Comparison of ENCODE assay signal across 8 cellular contexts in the genomic region with DNA sequence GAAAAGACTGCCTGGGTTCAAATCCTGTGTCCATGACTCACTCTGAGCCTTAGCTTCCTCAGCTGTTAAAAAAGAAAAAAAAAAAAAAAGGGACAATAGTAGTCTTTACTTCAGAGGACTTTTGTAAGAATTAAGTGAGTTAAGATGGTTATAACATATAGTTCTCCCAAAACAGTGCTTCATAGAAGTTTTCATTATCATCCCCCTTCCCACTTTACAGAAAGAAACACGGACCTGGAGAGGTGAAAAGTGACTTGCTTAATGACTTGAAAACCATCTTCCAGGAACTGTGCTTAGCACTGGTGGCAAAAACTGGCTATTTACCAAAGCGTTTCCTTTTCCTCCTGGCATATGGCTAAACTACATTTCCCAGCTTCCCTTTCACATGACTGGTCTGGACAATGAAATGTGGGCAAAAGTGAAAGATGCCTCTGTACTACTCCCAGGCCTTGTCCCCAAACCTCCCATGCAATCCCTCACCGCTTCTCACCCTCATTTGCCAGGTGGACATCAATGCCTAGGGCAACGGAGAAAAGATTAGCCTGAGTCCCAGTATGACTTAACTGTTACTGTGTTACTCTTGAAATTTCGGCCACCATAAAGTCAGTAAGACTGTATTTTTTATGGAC. TPM values are rescaled to one million over a fixed set of nuclear protein-coding genes. Genes with fewer than 3 reads are reported as not detected.
DNase-seq lines count a peak whose midpoint lies in the region; ATAC-seq, FAIRE-seq and TF ChIP-seq lines count a peak whose summit lies in the region.
"Not testable (repeated sequence)": the region's sequence is repeated elsewhere in the genome, so short reads cannot be mapped to it uniquely, and the experiment has no call there.

No MANE protein-coding gene starts in this region.

- not testable (repeated sequence) for H2BK120ac ChIP-seq in IMR-90 (ENCODE audit: low read depth, low read length)

- H3K27me3 ChIP-seq in IMR-90 (ENCODE audit: control insufficient read depth, insufficient read depth, low read length); endothelial cell of umbilical vein (ENCODE audit: control insufficient read depth in 2 of 2, insufficient read depth in 2 of 2, low read length in 2 of 2); right lobe of liver: not testable (repeated sequence)

- not testable (repeated sequence) for H2BK15ac ChIP-seq in IMR-90 (ENCODE audit: low read depth, low read length)

- H3K14ac ChIP-seq in IMR-90 (replicated peaks; ENCODE audit: low read depth, low read length), result not testable (repeated sequence)

- not testable (repeated sequence) for H3K27ac Mint-ChIP-seq in T-helper 17 cell; stimulated activated naive B cell treated with anti-CD40 and anti-IgM and Interleukin-4, amounts not matched to agents 10 μg/mL and 1 μg/mL and 100 μg/mL, for 72 hours

- not testable (repeated sequence) for H3K56ac ChIP-seq in IMR-90 (ENCODE audit: extremely low read depth, insufficient read depth, low read length)

- peaks cover 51% of the 10 kb centered on the region for H4K20me1 ChIP-seq in IMR-90 (ENCODE audit: insufficient read depth, low read length)
- not testable (repeated sequence) for H4K20me1 ChIP-seq in endothelial cell of umbilical vein (replicated peaks; ENCODE audit: control insufficient read depth, extremely low read depth, insufficient read depth, low read length)

- in situ Hi-C loops in IMR-90 (cut with MboI; ENCODE audit: low sequenced_read_pairs), result not testable (repeated sequence)

- H3K18ac ChIP-seq in IMR-90 (ENCODE audit: low read depth, low read length), result not testable (repeated sequence)

- H3K23ac ChIP-seq in IMR-90 (ENCODE audit: low read depth, low read length), result not testable (repeated sequence)

- not testable (repeated sequence) for H3K36me3 ChIP-seq in IMR-90 (ENCODE audit: control insufficient read depth, insufficient read depth, low read length); endothelial cell of umbilical vein (ENCODE audit: control insufficient read depth in 2 of 2, extremely low read depth in 1 of 2, insufficient read depth in 2 of 2, low read length in 2 of 2); right lobe of liver

- intact Hi-C loops in IMR-90 (cut with micrococcal nuclease); endothelial cell of umbilical vein (cut with micrococcal nuclease); left ventricle myocardium superior (cut with micrococcal nuclease); right lobe of liver (cut with DNase I): not testable (repeated sequence)

- H4K91ac ChIP-seq in IMR-90 (ENCODE audit: insufficient read depth, low read depth, low read length), result not testable (repeated sequence)

- H2AFZ ChIP-seq in IMR-90 (replicated peaks; ENCODE audit: low read length, poor library complexity); endothelial cell of umbilical vein (ENCODE audit: low read depth, low read length): not testable (repeated sequence)

- TF ChIP-seq RAD21 in A549 (conservative IDR thresholded peaks at IDR 0.05 in 1 of 2, IDR thresholded peaks at IDR 0.05 in 1 of 2); IMR-90 (IDR thresholded peaks at IDR 0.05; ENCODE audit: low read length): not testable (repeated sequence)

- not testable (repeated sequence) for H2AK9ac ChIP-seq in IMR-90 (replicated peaks; ENCODE audit: low read depth, low read length, poor library complexity)

- H3K9me3 ChIP-seq in A549; IMR-90 (ENCODE audit: control insufficient read depth, insufficient read depth, low read length); T-helper 17 cell (ENCODE audit: control insufficient read depth, low read length, poor library complexity, severe bottlenecking); endothelial cell of umbilical vein (replicated peaks; ENCODE audit: control insufficient read depth, insufficient read depth, low read length); right lobe of liver: not testable (repeated sequence)

- H3K4me1 Mint-ChIP-seq in T-helper 17 cell, result not testable (repeated sequence)
- H3K4me1 Mint-ChIP-seq in stimulated activated naive B cell treated with anti-CD40 and anti-IgM and Interleukin-4, amounts not matched to agents 10 μg/mL and 1 μg/mL and 100 μg/mL, for 72 hours, result peaks cover 10 to 25% of the 10 kb centered on the region in 2 donors

- not testable (repeated sequence) for H3K4me3 Mint-ChIP-seq in T-helper 17 cell; stimulated activated naive B cell treated with anti-CD40 and anti-IgM and Interleukin-4, amounts not matched to agents 10 μg/mL and 1 μg/mL and 100 μg/mL, for 72 hours

- dilution Hi-C loops in IMR-90 (cut with HindIII; ENCODE audit: low sequenced_read_pairs, unreplicated experiment); endothelial cell of umbilical vein (cut with MboI; ENCODE audit: extremely low pct_ligation_motif_present, low sequenced_read_pairs): not testable (repeated sequence)

- not testable (repeated sequence) for H4K5ac ChIP-seq in IMR-90 (ENCODE audit: low read depth, low read length)

- H2BK5ac ChIP-seq in IMR-90 (ENCODE audit: low read depth, low read length, poor library complexity, severe bottlenecking), result not testable (repeated sequence)

- POLR2A ChIA-PET in A549 (lab: Yijun Ruan, JAX); IMR-90 (lab: Charles Lee; ENCODE audit: unreplicated experiment); endothelial cell of umbilical vein (lab: Charles Lee): not testable (repeated sequence)

- not testable (repeated sequence) for H4K8ac ChIP-seq in IMR-90 (ENCODE audit: low read depth in 2 of 2, low read length in 2 of 2)

- H3K36me3 Mint-ChIP-seq in T-helper 17 cell (ENCODE audit: low read depth); stimulated activated naive B cell treated with anti-CD40 and anti-IgM and Interleukin-4, amounts not matched to agents 10 μg/mL and 1 μg/mL and 100 μg/mL, for 72 hours: not testable (repeated sequence)

- not testable (repeated sequence) for BruUV-seq in IMR-90 (replicated peaks; lab: Mats Ljungman, UMichigan); endothelial cell of umbilical vein (replicated peaks; lab: Mats Ljungman, UMichigan)

- not testable (repeated sequence) for H3K4ac ChIP-seq in IMR-90 (ENCODE audit: low read depth, low read length)

- not testable (repeated sequence) for H3K9me1 ChIP-seq in IMR-90 (ENCODE audit: insufficient read depth, low read length); endothelial cell of umbilical vein (replicated peaks; ENCODE audit: control insufficient read depth, extremely low read depth, insufficient read depth, low read length)

- TF ChIP-seq POLR2A in A549 (IDR thresholded peaks at IDR 0.05; ENCODE audit: low read length); IMR-90 (IDR thresholded peaks at IDR 0.05; ENCODE audit: low read depth, low read length); endothelial cell of umbilical vein (IDR thresholded peaks at IDR 0.05; ENCODE audit: low read depth, low read length); right lobe of liver (IDR thresholded peaks at IDR 0.05): not testable (repeated sequence)

- not testable (repeated sequence) for H3K27ac ChIP-seq in A549; IMR-90 (ENCODE audit: insufficient read depth, low read length); endothelial cell of umbilical vein (ENCODE audit: insufficient read depth, low read depth, low read length); right lobe of liver

- H3K9me3 Mint-ChIP-seq in stimulated activated naive B cell treated with anti-CD40 and anti-IgM and Interleukin-4, amounts not matched to agents 10 μg/mL and 1 μg/mL and 100 μg/mL, for 72 hours, result not testable (repeated sequence)

- peak; percentile 25 to 68; a peak in 4 of 6 replicates for ATAC-seq in A549
- ATAC-seq in IMR-90 (ENCODE audit: low read depth), result not testable (repeated sequence)
- peak; percentile 18 for ATAC-seq in T-helper 17 cell
- ATAC-seq in left ventricle myocardium superior, result peak; percentile 46
- peak; percentile 65 to 75 (median 68) for ATAC-seq in right lobe of liver
- peak; percentile 76 for ATAC-seq in omental fat pad (ENCODE audit: low FRiP score)
- peak; percentile 27 to 31 for ATAC-seq in stimulated activated naive B cell treated with anti-CD40 and anti-IgM and Interleukin-4, amounts not matched to agents 10 μg/mL and 1 μg/mL and 100 μg/mL, for 72 hours (replicated peaks)

- H3K4me1 ChIP-seq in A549, result peaks cover 34% of the 10 kb centered on the region
- H3K4me1 ChIP-seq in IMR-90 (ENCODE audit: control insufficient read depth, insufficient read depth, low read length); endothelial cell of umbilical vein (ENCODE audit: control insufficient read depth, extremely low read depth, insufficient read depth, low read length); right lobe of liver: not testable (repeated sequence)

- H3K4me2 ChIP-seq in A549; IMR-90 (ENCODE audit: low read depth, low read length); endothelial cell of umbilical vein (ENCODE audit: insufficient read depth, low read length): not testable (repeated sequence)

- H3K79me2 ChIP-seq in endothelial cell of umbilical vein (ENCODE audit: control insufficient read depth, insufficient read depth, low read length), result peaks cover 56% of the 10 kb centered on the region

- peaks cover 8 to 18% of the 10 kb centered on the region in 2 experiments for H3K79me1 ChIP-seq in IMR-90 (ENCODE audit: low read depth in 1 of 2, low read length in 2 of 2)

- not testable (repeated sequence) for H3K27me3 Mint-ChIP-seq in T-helper 17 cell; stimulated activated naive B cell treated with anti-CD40 and anti-IgM and Interleukin-4, amounts not matched to agents 10 μg/mL and 1 μg/mL and 100 μg/mL, for 72 hours

- CTCF ChIA-PET in A549 (lab: Yijun Ruan, JAX); endothelial cell of umbilical vein (lab: Charles Lee): not testable (repeated sequence)
- CTCF ChIA-PET in IMR-90 (lab: Yijun Ruan, JAX), result interaction anchor here (0.6 kb wide), 1 partner anchor 16 kb away, joined by 3 read pairs; no protein-coding TSS in a partner anchor

- WGBS in A549 (ENCODE audit: missing lambda C conversion rate), result 35% methylated on average over 5 of the region's 5 CpGs
- 60% methylated on average over 1 of the region's 5 CpGs; no CpG with 5 or more reads in 1 of the 2 experiments for WGBS in IMR-90 (ENCODE audit: extremely low coverage in 2 of 2, insufficient read length in 1 of 2), 2 experiments
- WGBS in right lobe of liver (ENCODE audit: insufficient coverage, low coverage, low lambda C conversion rate, missing lambda C conversion rate), result 39% methylated on average over 5 of the region's 5 CpGs

- not testable (repeated sequence) for H3K9ac ChIP-seq in IMR-90 (ENCODE audit: low read depth, low read length); endothelial cell of umbilical vein (replicated peaks; ENCODE audit: extremely low read depth, insufficient read depth, low read length)

- H2AK5ac ChIP-seq in IMR-90 (ENCODE audit: low read depth, low read length), result 0 out of 2 replicates have a peak overlapping the region, but pooled peaks have one; percentile 8

- peak; percentile 83 for FAIRE-seq in A549 (lab: Jason Lieb, UNC)
- peak; percentile 72 for FAIRE-seq in endothelial cell of umbilical vein (lab: Jason Lieb, UNC)

- not testable (repeated sequence) for TF ChIP-seq EP300 in A549 (IDR thresholded peaks at IDR 0.05)

- TF ChIP-seq CTCF in A549 (IDR thresholded peaks at IDR 0.05); IMR-90 (conservative IDR thresholded peaks at IDR 0.05; ENCODE audit: low read depth, low read length); endothelial cell of umbilical vein (IDR thresholded peaks at IDR 0.05; ENCODE audit: extremely low read depth in 1 of 2, insufficient read depth in 1 of 2, low read depth in 1 of 2, low read length in 2 of 2); right lobe of liver (IDR thresholded peaks at IDR 0.05); omental fat pad (IDR thresholded peaks at IDR 0.05): not testable (repeated sequence)

- not testable (repeated sequence) for H2BK20ac ChIP-seq in IMR-90 (ENCODE audit: low read depth, low read length)

- H3K4me3 ChIP-seq in A549; IMR-90 (ENCODE audit: insufficient read depth, low read depth, low read length); endothelial cell of umbilical vein (replicated peaks in 1 of 3; ENCODE audit: insufficient read depth in 1 of 3, low read depth in 1 of 3, low read length in 3 of 3); right lobe of liver: not testable (repeated sequence)

- not testable (repeated sequence) for DNase-seq in A549 (ENCODE audit: low read depth in 1 of 2, low spot score in 1 of 2); IMR-90; T-helper 17 cell; endothelial cell of umbilical vein (ENCODE audit: low read depth, low spot score); left ventricle myocardium superior; right lobe of liver; omental fat pad (ENCODE audit: low spot score); stimulated activated naive B cell treated with anti-CD40 and anti-IgM and Interleukin-4, amounts not matched to agents 10 μg/mL and 1 μg/mL and 100 μg/mL, for 72 hours

RNA-seq across cellular contexts. Expression of gene KMT2C, which starts 49.6 kb away (rescaled TPM):
- polyA plus RNA-seq in A549 (2011; rRNA removed), result 13.1 and 17.7 TPM in 2 replicates
- polyA plus RNA-seq in A549 (2012; cell fraction: cytosol; rRNA removed), result 3.4 and 3.9 TPM in 2 replicates
- polyA plus RNA-seq in A549 (2012; cell fraction: nucleus; rRNA removed), result 5.8 and 9.5 TPM in 2 replicates
- 4.2 to 4.5 TPM (median 4.5 TPM) in 3 replicates for polyA plus RNA-seq in A549 (2017; fragmentation: RNase III; extraction: RNeasy Plus Mini Kit Qiagen cat#74134 plus additional on column Dnase treatment)
- polyA minus RNA-seq in A549 (2011; rRNA and poly(A)+ RNA removed), result 47.6 and 50.4 TPM in 2 replicates
- total RNA-seq in IMR-90 (2012; rRNA removed), result 23.3 and 24.4 TPM in 2 replicates
- polyA plus RNA-seq in IMR-90 (2012; rRNA removed), result 7.3 and 8.0 TPM in 2 replicates
- 2.7 and 3.6 TPM in 2 replicates for polyA plus RNA-seq in IMR-90 (2012; cell fraction: cytosol; rRNA removed)
- polyA plus RNA-seq in IMR-90 (2012; cell fraction: nucleus; rRNA removed; ENCODE audit: low replicate concordance), result 6.6 and 24.9 TPM in 2 replicates
- total RNA-seq in T-helper 17 cell, result 100 to 1,000 TPM; 151 to 154 TPM
- total RNA-seq in endothelial cell of umbilical vein, result 51.9 and 53.7 TPM in 2 replicates
- 6.9 and 8.0 TPM in 2 replicates for polyA plus RNA-seq in endothelial cell of umbilical vein
- 8.0 TPM in 2 replicates for polyA plus RNA-seq in endothelial cell of umbilical vein (2011; cell fraction: cytosol; rRNA removed)
- polyA plus RNA-seq in endothelial cell of umbilical vein (2011; cell fraction: nucleus; rRNA removed), result 38.0 and 41.7 TPM in 2 replicates
- polyA plus RNA-seq in endothelial cell of umbilical vein (2012), result 10.7 and 11.8 TPM in 2 replicates
- polyA minus RNA-seq in endothelial cell of umbilical vein, result 64.9 and 81.2 TPM in 2 replicates
- 15.1 TPM for polyA minus RNA-seq in endothelial cell of umbilical vein (2011; cell fraction: cytosol; rRNA and poly(A)+ RNA removed)
- 117 and 157 TPM in 2 replicates for polyA minus RNA-seq in endothelial cell of umbilical vein (2011; cell fraction: nucleus; rRNA and poly(A)+ RNA removed)
- total RNA-seq in left ventricle myocardium superior, result 40.2 TPM
- 10 to 100 TPM; 20.6 to 32.0 (median 29.9) TPM for total RNA-seq in right lobe of liver
- 10 to 100 TPM; 52.5 to 84.3 (median 59.2) TPM for total RNA-seq in omental fat pad
